ENCODE assay signal across 8 cellular contexts in the genomic region with DNA sequence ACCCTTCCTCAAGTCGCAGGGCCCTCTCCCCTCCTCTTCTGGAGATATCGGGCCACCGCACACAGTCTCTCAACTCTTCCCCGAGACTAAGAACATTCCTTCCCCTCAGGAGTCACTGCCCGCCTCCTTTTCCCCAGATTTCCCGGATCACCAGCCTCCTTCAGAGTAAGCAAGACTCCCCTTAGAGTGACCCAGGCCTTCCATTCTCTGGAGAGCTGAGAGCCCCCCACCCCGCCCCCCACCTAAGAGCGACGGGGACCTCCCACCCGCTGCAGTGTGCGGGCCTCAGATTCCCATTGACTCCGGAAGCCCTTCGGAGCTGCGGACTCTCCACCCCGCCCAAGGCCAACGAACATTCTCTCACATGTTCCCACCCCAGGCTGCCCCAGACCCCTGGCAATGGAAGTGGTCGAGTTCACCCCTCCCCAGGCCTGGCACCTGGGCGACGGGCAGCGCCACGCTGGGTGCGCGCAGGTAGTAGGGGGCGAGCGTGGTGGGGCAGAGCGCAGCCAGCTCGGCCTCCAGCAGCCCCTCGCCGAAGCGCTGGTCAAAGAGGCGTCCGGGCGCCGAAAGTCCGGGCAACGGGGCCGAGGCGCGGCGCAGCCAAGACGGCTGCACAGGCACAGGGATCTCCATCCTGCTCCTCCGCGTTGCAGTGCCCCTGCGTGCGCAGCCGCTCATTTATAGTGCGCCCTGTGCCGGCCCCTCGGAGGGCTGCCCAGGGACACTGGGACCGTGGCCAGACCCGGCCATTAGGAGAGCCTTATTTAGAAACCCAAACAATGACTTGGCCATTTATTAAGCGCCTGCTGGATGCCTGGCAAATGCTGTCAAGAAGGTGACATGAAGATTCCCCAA. TPM values are rescaled to one million over a fixed set of nuclear protein-coding genes. Genes with fewer than 3 reads are reported as not detected.
DNase-seq lines count a peak whose midpoint lies in the region; ATAC-seq and TF ChIP-seq lines count a peak whose summit lies in the region.

A gene with protein sequence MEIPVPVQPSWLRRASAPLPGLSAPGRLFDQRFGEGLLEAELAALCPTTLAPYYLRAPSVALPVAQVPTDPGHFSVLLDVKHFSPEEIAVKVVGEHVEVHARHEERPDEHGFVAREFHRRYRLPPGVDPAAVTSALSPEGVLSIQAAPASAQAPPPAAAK (minus strand): TSS at position 657 of the 858 bp plus-strand sequence. CDS start 21 bp downstream, at position 636.

- peak; percentile 47 for ATAC-seq in Right ventricle myocardium superior (ENCODE audit: poor library complexity)

- intact Hi-C loops in activated CD4-positive, alpha-beta memory T cell treated with anti-CD3 and anti-CD28 coated beads for 36 hours (cut with micrococcal nuclease): loop anchor here (1.0 kb wide), 2 partner anchors 43 to 62 kb away; no protein-coding TSS in a partner anchor
- intact Hi-C loops in Right ventricle myocardium superior (cut with DNase I) (loop anchor here (5.0 kb wide), 1 partner anchor 176 kb away; no protein-coding TSS in a partner anchor), posterior vena cava (cut with DNase I) (no loop called here)

- POLR2A ChIA-PET in activated CD4-positive, alpha-beta memory T cell treated with anti-CD3 and anti-CD28 coated beads for 36 hours (lab: Charles Lee): interaction anchor here (1.4 to 1.5 kb wide), 2 partner anchors 8 to 16 kb away, joined by 3 to 5 read pairs; a partner anchor contains a TSS

- peaks cover 27% of the 10 kb centered on the region for H3K4me1 Mint-ChIP-seq in activated CD4-positive, alpha-beta memory T cell treated with anti-CD3 and anti-CD28 coated beads for 36 hours (ENCODE audit: low read depth)

- H3K27ac Mint-ChIP-seq in activated CD4-positive, alpha-beta memory T cell treated with anti-CD3 and anti-CD28 coated beads for 36 hours: peak within 1 kb of the TSS; percentile 91

- no peak for DNase-seq in activated CD4-positive, alpha-beta memory T cell treated with anti-CD3 and anti-CD28 coated beads for 36 hours
- peak; percentile 88 for DNase-seq in Right ventricle myocardium superior
- peak; percentile 96 for DNase-seq in posterior vena cava (ENCODE audit: low spot score)
- DNase-seq in NCI-H1105 (lab: John Stamatoyannopoulos, UW): no peak
- DNase-seq in NCI-H2107 treated with DMSO at 0.1 percent for 48 hours (lab: John Stamatoyannopoulos, UW; ENCODE audit: unreplicated experiment): no peak
- DNase-seq in NAMALWA (ENCODE audit: low spot score): no peak
- no peak for DNase-seq in H4 (ENCODE audit: low spot score)

- peak within 1 kb of the TSS; percentile 88 for H3K4me3 Mint-ChIP-seq in activated CD4-positive, alpha-beta memory T cell treated with anti-CD3 and anti-CD28 coated beads for 36 hours

- peaks cover 21% of the 10 kb centered on the region for H3K36me3 Mint-ChIP-seq in activated CD4-positive, alpha-beta memory T cell treated with anti-CD3 and anti-CD28 coated beads for 36 hours

- peak within 1 kb of the TSS; percentile 90 for H3K4me3 ChIP-seq in GM12875 (ENCODE audit: low read depth, low read length)

- no peaks in the 10 kb centered on the region for H3K27me3 Mint-ChIP-seq in activated CD4-positive, alpha-beta memory T cell treated with anti-CD3 and anti-CD28 coated beads for 36 hours

- no peak for TF ChIP-seq CTCF in GM12875 (IDR thresholded peaks at IDR 0.05; ENCODE audit: borderline replicate concordance, insufficient read depth, low read depth, low read length)

- CTCF ChIA-PET in activated CD4-positive, alpha-beta memory T cell treated with anti-CD3 and anti-CD28 coated beads for 36 hours (lab: Charles Lee): interaction anchor here (0.6 to 1.0 kb wide), 5 partner anchors 8 to 174 kb away, joined by 3 to 4 read pairs (median 3); a partner anchor contains a TSS

- H3K9me3 Mint-ChIP-seq in activated CD4-positive, alpha-beta memory T cell treated with anti-CD3 and anti-CD28 coated beads for 36 hours: no peaks in the 10 kb centered on the region

RNA-seq across cellular contexts. Expression of the gene that starts here (rescaled TPM):
- under 1 TPM; 0.36 to 0.53 TPM for total RNA-seq in activated CD4-positive, alpha-beta memory T cell treated with anti-CD3 and anti-CD28 coated beads for 36 hours
- total RNA-seq in Right ventricle myocardium superior (570 TPM), posterior vena cava (100 to 1,000 TPM; 290 to 412 TPM)
- total RNA-seq in H4 (2014; rRNA removed; shearing (Covaris generic)): not detected in 2 replicates

Comparison
In these comparisons a context has a peak if more than half of its experiments do, and no peak if none do; other contexts are left out.
1. RNA of the gene that starts here (total RNA-seq): 570 TPM in Right ventricle myocardium superior (single experiment) and 290 to 412 TPM in posterior vena cava; 0.36 to 0.53 TPM in activated CD4-positive, alpha-beta memory T cell treated with anti-CD3 and anti-CD28 coated beads for 36 hours and not detected in H4; every median in the first group is over 100 times any median in the second.
2. DNase-seq: peak in Right ventricle myocardium superior (single experiment) and posterior vena cava (single experiment); none in activated CD4-positive, alpha-beta memory T cell treated with anti-CD3 and anti-CD28 coated beads for 36 hours (single experiment), NCI-H1105 (single experiment), NCI-H2107 treated with DMSO at 0.1 percent for 48 hours (single experiment), NAMALWA (single experiment) and H4 (single experiment).
3. intact Hi-C loops: an anchor here in activated CD4-positive, alpha-beta memory T cell treated with anti-CD3 and anti-CD28 coated beads for 36 hours (1.0 kb wide) and Right ventricle myocardium superior (5.0 kb wide); none called in posterior vena cava.